Comparison of ENCODE assay signal across 16 cellular contexts in genomic region chr1:163300569-163300968, GRCh38.
"Had no signal": no experiment of that assay in that cellular context is flagged by ENCODE, and none has a peak within 500 bp of the region (broad histone marks: within the 10 kb centered on the region; RNA-seq: fewer than 3 reads in every experiment).

No MANE protein-coding gene starts in this region.

- H3K27me3 ChIP-seq: sigmoid colon, stomach, upper lobe of right lung had no signal

- H3K79me2 ChIP-seq: parathyroid adenoma had no signal

- H3K9ac ChIP-seq: parathyroid adenoma had no signal

- ATAC-seq: activated CD4-positive, alpha-beta T cell treated with anti-CD3 and anti-CD28 coated beads for 36 hours; activated CD8-positive, alpha-beta memory T cell treated with anti-CD3 and anti-CD28 coated beads, Interleukin-2, amount 10 ng/mL, durations not matched to agents 7 days and 5 days; natural killer cell treated with Interleukin-12 subunit alpha and Interleukin-12 subunit beta and Interleukin-15 and Interleukin-18, amount 100 ng/mL, for 72 hours; stimulated activated effector memory CD8-positive, alpha-beta T cell treated with anti-CD3 and anti-CD28 coated beads, Interleukin-12 subunit alpha, Interleukin-12 subunit beta, amount 100 ng/mL, for 72 hours; upper lobe of right lung; WTC11 had no signal

- H3K4me1 ChIP-seq: parathyroid adenoma, sigmoid colon, stomach, upper lobe of right lung had no signal

- H3K27ac ChIP-seq: parathyroid adenoma, sigmoid colon, stomach, upper lobe of right lung had no signal

- DNase-seq: activated CD4-positive, alpha-beta memory T cell treated with anti-CD3 and anti-CD28 coated beads, Interleukin-2, amount 10 ng/mL, durations not matched to agents 7 days and 5 days; activated CD4-positive, alpha-beta T cell treated with anti-CD3 and anti-CD28 coated beads for 36 hours; activated CD8-positive, alpha-beta memory T cell treated with anti-CD3 and anti-CD28 coated beads, Interleukin-2, amount 10 ng/mL, durations not matched to agents 7 days and 5 days; amniotic stem cell; caudate nucleus; left cardiac atrium; sigmoid colon; stimulated activated CD4-positive, alpha-beta T cell treated with anti-CD3 and anti-CD28 coated beads, Interleukin-4, amount 100 ng/mL, for 24 hours; stomach; upper lobe of right lung had no signal

- H3K36me3 ChIP-seq: sigmoid colon had no signal

- FAIRE-seq: islet of Langerhans had no signal

- H2AFZ ChIP-seq: parathyroid adenoma had no signal

- H3K9me3 ChIP-seq: sigmoid colon, stomach, upper lobe of right lung had no signal

- H3K4me3 ChIP-seq: lung, sigmoid colon, stomach, upper lobe of right lung had no signal
